In the genomic region with DNA sequence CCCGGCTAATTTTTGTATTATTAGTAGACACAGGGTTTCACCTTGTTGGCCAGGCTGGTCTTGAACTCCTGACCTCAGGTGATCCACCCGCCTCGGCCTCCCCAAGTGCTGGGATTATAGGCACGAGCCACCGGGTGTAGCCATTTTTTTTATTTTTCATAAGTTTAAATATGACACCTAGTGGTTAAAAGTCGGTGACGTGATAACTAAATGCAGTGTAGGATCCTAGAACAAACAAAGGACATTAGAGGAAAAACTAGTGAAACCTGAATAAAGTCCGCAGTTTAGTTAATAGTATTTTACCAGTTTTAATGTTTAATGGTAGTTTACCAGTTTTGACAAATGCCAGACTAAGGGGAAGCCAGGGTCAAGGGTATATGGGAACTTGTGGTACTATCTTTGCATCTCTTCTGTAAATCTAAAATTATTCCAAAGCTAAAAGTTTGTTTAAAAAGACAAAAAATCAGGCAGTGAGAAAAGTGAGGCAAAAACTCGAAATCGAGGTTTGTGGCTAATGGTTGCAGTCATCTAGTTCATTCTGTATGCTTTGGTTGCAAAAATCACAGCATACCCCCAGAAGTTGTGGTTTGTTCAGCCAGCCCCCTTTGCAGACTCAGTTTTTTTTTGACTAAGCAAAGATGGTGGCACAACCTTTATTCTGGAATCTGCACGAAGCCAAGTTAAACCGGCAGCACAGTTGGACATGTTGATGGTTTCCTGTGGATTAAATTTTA, we compare ENCODE assay signal across 12 cellular contexts. TPM values are rescaled to one million over a fixed set of nuclear protein-coding genes. Genes with fewer than 3 reads are reported as not detected.
DNase-seq lines count a peak whose midpoint lies in the region; ATAC-seq, FAIRE-seq and TF ChIP-seq lines count a peak whose summit lies in the region.
"Had no signal": no experiment of that assay in that cellular context is flagged by ENCODE, and none has a peak within 500 bp of the region (broad histone marks: within the 10 kb centered on the region; RNA-seq: fewer than 3 reads in every experiment).

No MANE protein-coding gene starts in this region.

- intact Hi-C loops in natural killer cell (cut with micrococcal nuclease), result no loop called here
- intact Hi-C loops in OCI-LY7 (cut with micrococcal nuclease; ENCODE audit: unreplicated experiment), result no loop called here
- intact Hi-C loops in left colon (cut with DNase I, micrococcal nuclease), result no loop called here
- intact Hi-C loops in uterus (cut with DNase I; ENCODE audit: low total_unique reads), result no loop called here
- intact Hi-C loops in head of caudate nucleus (cut with DNase I), result no loop called here

- H3K27ac Mint-ChIP-seq in natural killer cell, result no peak overlapping the region
- no peak overlapping the region for H3K27ac Mint-ChIP-seq in natural killer cell treated with Interleukin-12 subunit alpha and Interleukin-12 subunit beta and Interleukin-15 and Interleukin-18, amount 100 ng/mL, for 72 hours

- no peak for DNase-seq in natural killer cell
- no peak for DNase-seq in natural killer cell treated with Interleukin-12 subunit alpha and Interleukin-12 subunit beta and Interleukin-15 and Interleukin-18, amount 100 ng/mL, for 72 hours (ENCODE audit: low spot score)
- no peak for DNase-seq in OCI-LY7 (ENCODE audit: low spot score)
- no peak for DNase-seq in left colon
- DNase-seq in uterus, result no peak
- no peak for DNase-seq in RCC 7860 (ENCODE audit: low spot score)
- no peak for DNase-seq in NCI-H1694 (lab: John Stamatoyannopoulos, UW)
- DNase-seq in head of caudate nucleus, result no peak
- DNase-seq: NCI-H1417, NCI-H526 had no signal

- H4K20me1 ChIP-seq in OCI-LY7 (ENCODE audit: insufficient read depth, low read length), result no peaks in the 10 kb centered on the region

- CTCF ChIA-PET in OCI-LY7 (lab: Charles Lee; ENCODE audit: unreplicated experiment), result no interaction called here

- no peaks in the 10 kb centered on the region for H3K27me3 ChIP-seq in uterus

- peak overlapping the region; percentile 47 for H3K4me3 Mint-ChIP-seq in natural killer cell
- H3K4me3 Mint-ChIP-seq in natural killer cell treated with Interleukin-12 subunit alpha and Interleukin-12 subunit beta and Interleukin-15 and Interleukin-18, amount 100 ng/mL, for 72 hours, result no peak overlapping the region

- FAIRE-seq in RCC 7860 (lab: Jason Lieb, UNC), result no peak
- FAIRE-seq: colon, keratinocyte had no signal

- H3K79me2 ChIP-seq in OCI-LY7 (ENCODE audit: insufficient read depth, low read depth, low read length), result no peaks in the 10 kb centered on the region

- no peak for TF ChIP-seq POLR2A in uterus (IDR thresholded peaks at IDR 0.05)

- BruUV-seq in OCI-LY7 (replicated peaks; lab: Mats Ljungman, UMichigan), result no TSS peak

- H3K9me2 ChIP-seq in OCI-LY7 (ENCODE audit: insufficient read depth, low read length), result no peaks in the 10 kb centered on the region

- no peak overlapping the region for H3K27ac ChIP-seq in OCI-LY7 (ENCODE audit: low read depth, low read length, poor library complexity, severe bottlenecking)
- H3K27ac ChIP-seq in uterus, result peak overlapping the region; percentile 73 to 82

- H3K4me1 ChIP-seq in OCI-LY7 (ENCODE audit: insufficient read depth, low read length, poor library complexity, severe bottlenecking) (peaks cover 18% of the 10 kb centered on the region), uterus (peaks cover 0 to 4% of the 10 kb centered on the region in 2 donors)

- H3K36me3 Mint-ChIP-seq in natural killer cell, result no peaks in the 10 kb centered on the region
- H3K36me3 Mint-ChIP-seq in natural killer cell treated with Interleukin-12 subunit alpha and Interleukin-12 subunit beta and Interleukin-15 and Interleukin-18, amount 100 ng/mL, for 72 hours, result peaks cover 5% of the 10 kb centered on the region

- H3K4me1 Mint-ChIP-seq in natural killer cell, result peaks cover 6 to 12% of the 10 kb centered on the region in 2 donors
- H3K4me1 Mint-ChIP-seq in natural killer cell treated with Interleukin-12 subunit alpha and Interleukin-12 subunit beta and Interleukin-15 and Interleukin-18, amount 100 ng/mL, for 72 hours (ENCODE audit: low read depth in 2 of 2), result peaks cover 6 to 7% of the 10 kb centered on the region in 2 donors

- no peaks in the 10 kb centered on the region for H3K9me3 Mint-ChIP-seq in natural killer cell
- H3K9me3 Mint-ChIP-seq in natural killer cell treated with Interleukin-12 subunit alpha and Interleukin-12 subunit beta and Interleukin-15 and Interleukin-18, amount 100 ng/mL, for 72 hours, result no peaks in the 10 kb centered on the region

- no peak overlapping the region for H2AFZ ChIP-seq in OCI-LY7 (ENCODE audit: low read length)

- no peaks in the 10 kb centered on the region for H3K27me3 Mint-ChIP-seq in natural killer cell (ENCODE audit: low read depth in 2 of 2)
- no peaks in the 10 kb centered on the region for H3K27me3 Mint-ChIP-seq in natural killer cell treated with Interleukin-12 subunit alpha and Interleukin-12 subunit beta and Interleukin-15 and Interleukin-18, amount 100 ng/mL, for 72 hours

- no peak overlapping the region for H3K4me2 ChIP-seq in OCI-LY7 (ENCODE audit: low read length)

- POLR2A ChIA-PET in OCI-LY7 (lab: Charles Lee), result interaction anchor here (0.6 to 1.4 kb wide), 3 partner anchors 23 to 80 kb away, joined by 3 to 4 read pairs (median 3); no protein-coding TSS in a partner anchor

- H3K36me3 ChIP-seq in OCI-LY7 (ENCODE audit: insufficient read depth, low read length), result peaks cover 11% of the 10 kb centered on the region; the same call in 1 of the 2 replicates
- no peaks in the 10 kb centered on the region for H3K36me3 ChIP-seq in uterus

- TF ChIP-seq CTCF in natural killer cell (IDR thresholded peaks at IDR 0.05) (no peak), OCI-LY7 (conservative IDR thresholded peaks at IDR 0.05; ENCODE audit: low read length) (peak; percentile 56), uterus (IDR thresholded peaks at IDR 0.05) (no peak)

- H3K9me3 ChIP-seq in OCI-LY7 (ENCODE audit: low read length) (no peaks in the 10 kb centered on the region), uterus (no peaks in the 10 kb centered on the region)

- ATAC-seq in natural killer cell, result no peak
- no peak for ATAC-seq in natural killer cell treated with Interleukin-12 subunit alpha and Interleukin-12 subunit beta and Interleukin-15 and Interleukin-18, amount 100 ng/mL, for 72 hours
- peak; percentile 36 for ATAC-seq in left colon

- H3K4me3 ChIP-seq in OCI-LY7 (ENCODE audit: low read depth, low read length, poor library complexity, severe bottlenecking), result no peak overlapping the region
- H3K4me3 ChIP-seq in uterus, result no peak overlapping the region

RNA-seq across cellular contexts. Expression of a gene that starts 29.6 kb away (rescaled TPM):
- total RNA-seq in natural killer cell (100 to 1,000 TPM; 102 to 132 (median 107) TPM), OCI-LY7 (2022) (24.4 and 30.6 TPM in 2 replicates), left colon (10 to 100 TPM; 62.4 to 63.2 TPM), uterus (10 to 100 TPM; 21.3 to 66.7 (median 52.5) TPM)
- total RNA-seq in natural killer cell treated with Interleukin-12 subunit alpha and Interleukin-12 subunit beta and Interleukin-15 and Interleukin-18, amount 100 ng/mL, for 72 hours, result 10 to 100 TPM; 30.4 to 38.9 TPM
- 14.6 and 22.7 TPM in 2 replicates for total RNA-seq in OCI-LY7 (2014; rRNA removed; shearing (Covaris generic))

RNA-seq across cellular contexts. Expression of a gene that starts 51.6 kb away (rescaled TPM):
- total RNA-seq in natural killer cell (10 to 100 TPM in 2 of 3 donors, 1 to 10 TPM in 1; 7.5 to 61.6 (median 15.9) TPM), OCI-LY7 (2022) (8.5 and 13.9 TPM in 2 replicates), left colon (10 to 100 TPM; 29.5 to 52.3 TPM), uterus (10 to 100 TPM in 1 of 4 donors, 1 to 10 TPM in 2, under 1 TPM in 1; 0.51 to 13.8 (median 8.5) TPM)
- total RNA-seq in natural killer cell treated with Interleukin-12 subunit alpha and Interleukin-12 subunit beta and Interleukin-15 and Interleukin-18, amount 100 ng/mL, for 72 hours, result 1 to 10 TPM; 4.9 to 7.3 TPM
- 2.2 and 2.9 TPM in 2 replicates for total RNA-seq in OCI-LY7 (2014; rRNA removed; shearing (Covaris generic))
